1 cellular context compared by ENCODE assay signal in genomic region chr16:3158498-3159314, GRCh38.
TF ChIP-seq lines count a peak whose summit lies in the region.

No MANE protein-coding gene starts in this region.

TF ChIP-seq in K562, 482 proteins besides CTCF, POLR2A, EP300 and RAD21 (continued from another document):
- peak; percentile 96 for TF ChIP-seq ZNF740 (CRISPR knock-in tag; IDR thresholded peaks at IDR 0.05)
- peak in 1 of 2 experiments; percentile 93; a peak in 2 of 4 replicates for TF ChIP-seq ZNF740 (tag; IDR thresholded peaks at IDR 0.05)
- peak; percentile 87 for TF ChIP-seq CXXC5 (CRISPR knock-in tag; IDR thresholded peaks at IDR 0.05)
- TF ChIP-seq GTF2E2 (tag; IDR thresholded peaks at IDR 0.05) = peak; percentile 84
- TF ChIP-seq ARNT (IDR thresholded peaks at IDR 0.05) = peak in 1 of 2 experiments; percentile 68; a peak in 1 of 4 replicates
- no peak for TF ChIP-seq WHSC1 (IDR thresholded peaks at IDR 0.05; ENCODE audit: low read length)
- TF ChIP-seq ELF1 (tag; IDR thresholded peaks at IDR 0.05) = peak; percentile 62; the same call in 1 of the 2 replicates
- TF ChIP-seq PHF20 (IDR thresholded peaks at IDR 0.05; ENCODE audit: partially characterized antibody) = peak; percentile 74
- no peak for TF ChIP-seq HDAC3 (IDR thresholded peaks at IDR 0.05; ENCODE audit: borderline replicate concordance, partially characterized antibody)
- TF ChIP-seq ZNF764 (CRISPR knock-in tag; IDR thresholded peaks at IDR 0.05; ENCODE audit: low read depth) = peak; percentile 79; the same call in 1 of the 2 replicates
- no peak for TF ChIP-seq RBM25 (IDR thresholded peaks at IDR 0.05; ENCODE audit: low read depth, low read length, severe bottlenecking)
- TF ChIP-seq TBP (optimal IDR thresholded peaks at IDR 0.05; ENCODE audit: low read depth, low read length) = peak; percentile 99
- TF ChIP-seq ETS1 (conservative IDR thresholded peaks at IDR 0.05; ENCODE audit: control insufficient read depth, low read depth, low read length) = 0 out of 2 replicates have a peak, but pooled peaks have one; percentile 75
- TF ChIP-seq TEAD4 (IDR thresholded peaks at IDR 0.05; ENCODE audit: low read length) = peak; percentile 72
- TF ChIP-seq TEAD4 (CRISPR knock-in tag; IDR thresholded peaks at IDR 0.05; ENCODE audit: borderline replicate concordance) = no peak
- no peak for TF ChIP-seq SMARCB1 (IDR thresholded peaks at IDR 0.05; ENCODE audit: insufficient read length, low read depth)
- no peak for TF ChIP-seq CREBBP (IDR thresholded peaks at IDR 0.05; ENCODE audit: low read depth, low read length)
- TF ChIP-seq TARDBP (IDR thresholded peaks at IDR 0.05) = peak; percentile 75; the same call in 1 of the 2 replicates
- no peak for TF ChIP-seq ZC3H8 (IDR thresholded peaks at IDR 0.05)
- no peak for TF ChIP-seq NR4A1 (CRISPR knock-in tag; IDR thresholded peaks at IDR 0.05)
- TF ChIP-seq NR4A1 (tag; IDR thresholded peaks at IDR 0.05) = no peak
- TF ChIP-seq KDM2B (CRISPR knock-in tag; IDR thresholded peaks at IDR 0.05) = 0 out of 2 replicates have a peak, but pooled peaks have one; percentile 49
- 0 out of 2 replicates have a peak, but pooled peaks have one; percentile 17 for TF ChIP-seq JUND (IDR thresholded peaks at IDR 0.05; ENCODE audit: borderline replicate concordance, low read depth, low read length)
- TF ChIP-seq JUND (tag; IDR thresholded peaks at IDR 0.05; ENCODE audit: borderline replicate concordance, low read depth, low read length) = no peak
- TF ChIP-seq FOXA3 (CRISPR knock-in tag; conservative IDR thresholded peaks at IDR 0.05 in 1 of 2, IDR thresholded peaks at IDR 0.05 in 1 of 2) = no peak
- TF ChIP-seq GMEB1 (CRISPR knock-in tag; IDR thresholded peaks at IDR 0.05) = no peak
- peak; percentile 56; the same call in 1 of the 2 replicates for TF ChIP-seq CREB1 (IDR thresholded peaks at IDR 0.05)
- TF ChIP-seq CREB1 (CRISPR knock-in tag; IDR thresholded peaks at IDR 0.05) = peak; percentile 69; the same call in 1 of the 2 replicates
- 0 out of 2 replicates have a peak, but pooled peaks have one; percentile 42 for TF ChIP-seq MXI1 (IDR thresholded peaks at IDR 0.05; ENCODE audit: low read depth, low read length)
- TF ChIP-seq BHLHE40 (IDR thresholded peaks at IDR 0.05; ENCODE audit: low read length) = peak; percentile 19; the same call in 1 of the 2 replicates
- TF ChIP-seq HMGN3 (IDR thresholded peaks at IDR 0.05; ENCODE audit: borderline replicate concordance, extremely low read depth, insufficient read length, low read depth, low read length) = no peak
- peak; percentile 60; the same call in 1 of the 2 replicates for TF ChIP-seq ZNF407 (IDR thresholded peaks at IDR 0.05; ENCODE audit: low read depth)
